Comparison of ENCODE assay signal across 33 cellular contexts in the genomic region with DNA sequence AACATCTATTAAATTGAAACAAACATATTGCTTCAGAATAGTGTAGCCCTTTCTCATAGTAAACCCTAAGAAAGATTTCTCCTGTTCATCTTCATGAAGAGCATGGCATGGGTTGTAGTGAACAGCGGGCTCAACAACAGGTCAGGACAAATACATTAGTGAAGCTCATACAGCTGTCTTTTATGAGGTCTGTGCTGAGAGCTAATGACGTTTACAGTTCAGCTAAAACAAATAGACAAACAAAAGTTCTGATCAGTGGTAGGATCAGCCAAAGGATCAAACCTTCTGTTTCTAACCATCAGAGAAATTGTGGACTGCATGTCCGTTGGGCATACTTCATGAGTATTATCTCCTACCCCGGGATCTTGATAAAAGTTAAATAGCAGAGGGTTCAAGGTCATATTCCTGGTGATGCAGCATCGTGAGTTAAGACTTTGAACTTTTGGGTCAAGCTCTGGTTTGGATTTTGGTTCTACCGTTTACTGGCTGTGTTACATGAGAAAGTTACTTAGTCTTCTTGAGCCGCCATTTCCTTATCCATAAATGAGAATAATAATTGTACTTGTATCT.
"Had no signal": no experiment of that assay in that cellular context is flagged by ENCODE, and none has a peak within 500 bp of the region (broad histone marks: within the 10 kb centered on the region; RNA-seq: fewer than 3 reads in every experiment).

No MANE protein-coding gene starts in this region.

- H3K4me3 ChIP-seq: ascending aorta, cardiac muscle cell, MG63 had no signal

- H3K9me3 ChIP-seq: ascending aorta, MG63 had no signal

- ATAC-seq: activated CD8-positive, alpha-beta T cell treated with anti-CD3 and anti-CD28 coated beads for 36 hours; PC-3 had no signal

- H3K27ac ChIP-seq: ascending aorta, cardiac muscle cell, RWPE1, WERI-Rb-1 had no signal

- H3K27ac Mint-ChIP-seq: activated CD8-positive, alpha-beta T cell treated with anti-CD3 and anti-CD28 coated beads for 36 hours; activated T-cell treated with anti-CD3 and anti-CD28 coated beads, Interleukin-2, amount 50 U/mL, for 24 hours; activated T-helper 2 cell treated with anti-CD3 and anti-CD28 coated beads, Interferon-gamma antibody, Interleukin-2, Interleukin-4, amounts not matched to agents 10 μg/mL and 5 μg/mL and 100 μg/mL, durations not matched to agents 14 hours and 24 hours and 36 hours had no signal

- H3K27me3 ChIP-seq: ascending aorta, cardiac muscle cell, MG63 had no signal

- H3K36me3 ChIP-seq: MG63 had no signal

- H3K27me3 Mint-ChIP-seq: activated CD8-positive, alpha-beta T cell treated with anti-CD3 and anti-CD28 coated beads for 36 hours; activated naive CD4-positive, alpha-beta T cell treated with anti-CD3 and anti-CD28 coated beads, Interleukin-2, amount 50 U/mL, for 24 hours; activated naive CD8-positive, alpha-beta T cell treated with anti-CD3 and anti-CD28 coated beads, Interleukin-2, amount 10 ng/mL, durations not matched to agents 7 days and 5 days; activated T-cell treated with anti-CD3 and anti-CD28 coated beads, Interleukin-2, amount 50 U/mL, for 24 hours had no signal

- DNase-seq: activated CD4-positive, alpha-beta T cell treated with anti-CD3 and anti-CD28 coated beads for 1 hour; activated CD4-positive, alpha-beta T cell treated with anti-CD3 and anti-CD28 coated beads for 48 hours; activated CD4-positive, CD25-positive, alpha-beta regulatory T cell; activated CD8-positive, alpha-beta T cell treated with anti-CD3 and anti-CD28 coated beads for 36 hours; activated gamma-delta T cell; activated naive CD4-positive, alpha-beta T cell treated with Interleukin-2 at 50 U/mL for 16 hours; activated naive CD8-positive, alpha-beta T cell treated with anti-CD3 and anti-CD28 coated beads, Interleukin-2, amount 10 ng/mL, durations not matched to agents 7 days and 5 days; activated T-cell treated with anti-CD3 and anti-CD28 coated beads, Interleukin-2, amount 50 U/mL, for 24 hours; amygdala; Karpas-422; KBM-7; MG63; NCI-H1048; NCI-H1105 treated with DMSO at 0.1 percent for 48 hours; NCI-H1436; NCI-H1694 treated with DMSO at 0.1 percent for 48 hours; NCI-H2029; NCI-H2171; NCI-H446; NCI-H510A treated with DMSO at 0.1 percent for 48 hours; NCI-H526 treated with DMSO at 0.1 percent for 48 hours; NCI-H82; NK-92 treated with Interleukin-12 subunit alpha and Interleukin-12 subunit beta, amount 100 ng/mL, for 24 hours; PC-3; Right ventricle myocardium superior; T1000; WERI-Rb-1 had no signal

- H3K9me3 Mint-ChIP-seq: activated CD8-positive, alpha-beta T cell treated with anti-CD3 and anti-CD28 coated beads for 36 hours; activated naive CD4-positive, alpha-beta T cell treated with anti-CD3 and anti-CD28 coated beads, Interleukin-2, amount 50 U/mL, for 24 hours; activated naive CD8-positive, alpha-beta T cell treated with anti-CD3 and anti-CD28 coated beads, Interleukin-2, amount 10 ng/mL, durations not matched to agents 7 days and 5 days; activated T-cell treated with anti-CD3 and anti-CD28 coated beads, Interleukin-2, amount 50 U/mL, for 24 hours; activated T-helper 2 cell treated with anti-CD3 and anti-CD28 coated beads, Interferon-gamma antibody, Interleukin-2, Interleukin-4, amounts not matched to agents 10 μg/mL and 5 μg/mL and 100 μg/mL, durations not matched to agents 14 hours and 24 hours and 36 hours had no signal

- H3K4me1 Mint-ChIP-seq: activated naive CD4-positive, alpha-beta T cell treated with anti-CD3 and anti-CD28 coated beads, Interleukin-2, amount 50 U/mL, for 24 hours had no signal

- H3K4me3 Mint-ChIP-seq: activated CD8-positive, alpha-beta T cell treated with anti-CD3 and anti-CD28 coated beads for 36 hours; activated naive CD4-positive, alpha-beta T cell treated with anti-CD3 and anti-CD28 coated beads, Interleukin-2, amount 50 U/mL, for 24 hours; activated naive CD8-positive, alpha-beta T cell treated with anti-CD3 and anti-CD28 coated beads, Interleukin-2, amount 10 ng/mL, durations not matched to agents 7 days and 5 days; activated T-cell treated with anti-CD3 and anti-CD28 coated beads, Interleukin-2, amount 50 U/mL, for 24 hours had no signal

- FAIRE-seq: RCC 7860 had no signal
